ENCODE assay signal across 19 cellular contexts in the genomic region with DNA sequence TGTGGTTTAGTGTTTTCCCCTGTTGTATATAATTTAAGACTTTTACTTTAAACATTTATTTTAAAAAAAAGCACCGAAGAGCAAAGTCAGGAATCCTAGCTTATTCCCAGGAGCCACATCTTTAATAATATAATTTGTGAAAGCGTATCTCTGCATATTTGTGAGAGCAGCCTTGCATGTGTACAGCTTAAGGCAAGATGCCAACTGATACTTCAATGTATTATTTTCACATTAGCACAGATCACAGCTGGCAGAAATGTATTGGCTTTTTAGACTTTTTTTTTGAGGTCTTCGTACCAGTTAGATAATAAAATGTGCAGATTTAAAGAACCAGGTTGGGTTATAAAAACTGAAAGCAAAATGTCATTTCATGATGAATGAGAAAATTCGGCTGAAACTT.
"Had no signal": no experiment of that assay in that cellular context is flagged by ENCODE, and none has a peak within 500 bp of the region (broad histone marks: within the 10 kb centered on the region; RNA-seq: fewer than 3 reads in every experiment).

No MANE protein-coding gene starts in this region.

- H3K4me3 ChIP-seq: body of pancreas, dorsolateral prefrontal cortex, neural progenitor cell, thyroid gland had no signal

- H3K4me2 ChIP-seq: neural progenitor cell had no signal

- H3K27me3 ChIP-seq: body of pancreas, dorsolateral prefrontal cortex, neural progenitor cell, thyroid gland had no signal

- H3K9ac ChIP-seq: neural progenitor cell had no signal

- H3K9me3 Mint-ChIP-seq: neural progenitor cell had no signal

- H3K36me3 Mint-ChIP-seq: activated CD8-positive, alpha-beta memory T cell treated with anti-CD3 and anti-CD28 coated beads, Interleukin-2, amount 10 ng/mL, durations not matched to agents 7 days and 5 days; activated naive CD8-positive, alpha-beta T cell treated with anti-CD3 and anti-CD28 coated beads, Interleukin-2, amount 10 ng/mL, durations not matched to agents 7 days and 5 days; naive thymus-derived CD4-positive, alpha-beta T cell; neural progenitor cell; WTC11 had no signal

- H2AFZ ChIP-seq: neural progenitor cell had no signal

- ATAC-seq: activated CD8-positive, alpha-beta memory T cell treated with anti-CD3 and anti-CD28 coated beads, Interleukin-2, amount 10 ng/mL, durations not matched to agents 7 days and 5 days; body of pancreas; left cardiac atrium; naive thymus-derived CD4-positive, alpha-beta T cell; WTC11 had no signal

- DNase-seq: activated CD4-positive, alpha-beta memory T cell treated with anti-CD3 and anti-CD28 coated beads, Interleukin-2, amount 10 ng/mL, durations not matched to agents 7 days and 5 days; activated CD4-positive, alpha-beta T cell treated with anti-CD3 and anti-CD28 coated beads for 4 hours; activated CD8-positive, alpha-beta memory T cell treated with anti-CD3 and anti-CD28 coated beads, Interleukin-2, amount 10 ng/mL, durations not matched to agents 7 days and 5 days; activated naive CD4-positive, alpha-beta T cell; activated naive CD8-positive, alpha-beta T cell treated with anti-CD3 and anti-CD28 coated beads, Interleukin-2, amount 10 ng/mL, durations not matched to agents 7 days and 5 days; body of pancreas; dorsolateral prefrontal cortex; foreskin fibroblast; glutamatergic neuron; hippocampal formation; left cardiac atrium; naive thymus-derived CD4-positive, alpha-beta T cell; stimulated activated CD4-positive, alpha-beta T cell treated with anti-CD3 and anti-CD28 coated beads, Interleukin-12 subunit alpha, Interleukin-12 subunit beta, amount 100 ng/mL, for 4 hours; stimulated activated CD4-positive, alpha-beta T cell treated with anti-CD3 and anti-CD28 coated beads, Interleukin-2, amount 100 ng/mL, for 24 hours; stimulated activated naive CD4-positive, alpha-beta T cell treated with Interleukin-2 at 50 U/mL for 16 hours; thyroid gland had no signal

- H3K4me1 ChIP-seq: body of pancreas, neural progenitor cell, thyroid gland had no signal

- H3K27ac ChIP-seq: body of pancreas, dorsolateral prefrontal cortex, neural progenitor cell, thyroid gland had no signal

- H3K36me3 ChIP-seq: neural progenitor cell, thyroid gland had no signal

- H3K9me3 ChIP-seq: body of pancreas, thyroid gland had no signal

- H3K27ac Mint-ChIP-seq: activated CD4-positive, alpha-beta memory T cell treated with anti-CD3 and anti-CD28 coated beads, Interleukin-2, amount 10 ng/mL, durations not matched to agents 7 days and 5 days; activated CD8-positive, alpha-beta memory T cell treated with anti-CD3 and anti-CD28 coated beads, Interleukin-2, amount 10 ng/mL, durations not matched to agents 7 days and 5 days; activated naive CD8-positive, alpha-beta T cell treated with anti-CD3 and anti-CD28 coated beads, Interleukin-2, amount 10 ng/mL, durations not matched to agents 7 days and 5 days; naive thymus-derived CD4-positive, alpha-beta T cell; neural progenitor cell; progenitor cell of endocrine pancreas; WTC11 had no signal
